Comparison of ENCODE assay signal across 28 cellular contexts in genomic region chr21:45507523-45507875, GRCh38. TPM values are rescaled to one million over a fixed set of nuclear protein-coding genes. Genes with fewer than 3 reads are reported as not detected.
A peak's percentile ranks its signal among the peaks of the same experiment; 100 is the strongest.
DNase-seq lines count a peak whose midpoint lies in the region; ATAC-seq, FAIRE-seq and TF ChIP-seq lines count a peak whose summit lies in the region.
"Had no signal": no experiment of that assay in that cellular context is flagged by ENCODE, and none has a peak within 500 bp of the region (broad histone marks: within the 10 kb centered on the region; RNA-seq: fewer than 3 reads in every experiment).

No MANE protein-coding gene starts in this region.

- H3K9ac ChIP-seq in H1 (replicated peaks in 1 of 4; ENCODE audit: extremely low read depth in 1 of 4, low read depth in 3 of 4, low read length in 3 of 4) = no peak overlapping the region

- H3K27me3 ChIP-seq in Caco-2 (replicated peaks; ENCODE audit: control insufficient read depth, insufficient read depth, low read length) (no peaks in the 10 kb centered on the region), H1 (replicated peaks in 1 of 4; ENCODE audit: control insufficient read depth in 3 of 4, extremely low read depth in 1 of 4, insufficient read depth in 3 of 4, low read length in 3 of 4) (no peaks in the 10 kb centered on the region), lower lobe of right lung (ENCODE audit: low read depth) (no peaks in the 10 kb centered on the region)
- H3K27me3 ChIP-seq: body of pancreas, heart right ventricle, stomach, tibial artery had no signal

- H2BK20ac ChIP-seq in H1 (ENCODE audit: low read length) = no peak overlapping the region

- H3K79me1 ChIP-seq in H1 (ENCODE audit: low read depth, low read length) = no peaks in the 10 kb centered on the region

- H2BK120ac ChIP-seq in H1 (replicated peaks; ENCODE audit: low read depth, low read length) = no peak overlapping the region

- no peak overlapping the region for H3K18ac ChIP-seq in H1 (ENCODE audit: extremely low read depth, low read length)

- H3K4me1 ChIP-seq in Caco-2 (peaks cover 6% of the 10 kb centered on the region; the same call in 1 of the 2 replicates), H1 (replicated peaks in 1 of 4; ENCODE audit: control insufficient read depth in 3 of 4, insufficient read depth in 4 of 4, low read length in 3 of 4) (no peaks in the 10 kb centered on the region; a peak in 1 of 7 replicates), lower lobe of right lung (no peaks in the 10 kb centered on the region)
- H3K4me1 ChIP-seq: heart right ventricle, tibial artery had no signal

- H3K27ac Mint-ChIP-seq in T-helper 1 cell treated with Interleukin-12 subunit alpha and Interleukin-12 subunit beta and Interleukin-4 antibody, amounts not matched to agents 30 μg/mL and 1 μg/mL, for 36 hours = peak overlapping the region; percentile 62
- H3K27ac Mint-ChIP-seq in Caco-2 (ENCODE audit: unreplicated experiment) (peak overlapping the region; percentile 65), progenitor cell of endocrine pancreas (peak overlapping the region; percentile 45)
- H3K27ac Mint-ChIP-seq in activated CD4-positive, alpha-beta memory T cell treated with anti-CD3 and anti-CD28 coated beads for 36 hours = no peak overlapping the region
- H3K27ac Mint-ChIP-seq: activated B cell treated with CpG ODN at 0.5 μM for 24 hours, GM23338, mesothelial cell of epicardium had no signal

- H2AK5ac ChIP-seq in H1 (ENCODE audit: low read depth, low read length) = no peak overlapping the region

- no peak for FAIRE-seq in H1 (lab: Jason Lieb, UNC)
- FAIRE-seq in urothelium cell line (lab: Jason Lieb, UNC) = no peak

- no peak overlapping the region for H3K4ac ChIP-seq in H1 (replicated peaks; ENCODE audit: insufficient read length, low read depth, low read length)

- no peak overlapping the region for H3K4me2 ChIP-seq in H1 (ENCODE audit: insufficient read depth in 1 of 2, low read depth in 2 of 2, low read length in 2 of 2)
- H3K4me2 ChIP-seq: GM23338 had no signal

- no peak for ATAC-seq in lower lobe of right lung
- ATAC-seq: body of pancreas; GM23338; heart right ventricle; naive thymus-derived CD8-positive, alpha-beta T cell had no signal

- CTCF ChIA-PET in Caco-2 (lab: Charles Lee) (no interaction called here), H1 (lab: Charles Lee; ENCODE audit: partially characterized antibody) (interaction anchor here (1.0 to 1.3 kb wide), 2 partner anchors 13 to 24 kb away, joined by 3 read pairs; no protein-coding TSS in a partner anchor)
- CTCF ChIA-PET in activated CD4-positive, alpha-beta memory T cell treated with anti-CD3 and anti-CD28 coated beads for 36 hours (lab: Charles Lee) = interaction anchor here (0.7 kb wide), 1 partner anchor 215 kb away, joined by 3 read pairs; no protein-coding TSS in a partner anchor

- no peaks in the 10 kb centered on the region; the same call in 1 of the 2 replicates for H3K36me3 ChIP-seq in Caco-2 (ENCODE audit: control insufficient read depth, insufficient read depth, low read length)
- H3K36me3 ChIP-seq in H1 (ENCODE audit: control insufficient read depth in 2 of 4, insufficient read depth in 4 of 4, low read length in 3 of 4) = peaks cover 0 to 45% (median 6%) of the 10 kb centered on the region in 4 experiments; a peak in 5 of 8 replicates
- H3K36me3 ChIP-seq in lower lobe of right lung = peaks cover 27% of the 10 kb centered on the region

- H4K20me1 ChIP-seq in H1 (replicated peaks in 1 of 2; ENCODE audit: control insufficient read depth in 1 of 2, insufficient read depth in 2 of 2, low read length in 2 of 2) = peaks cover 2 to 20% of the 10 kb centered on the region in 2 experiments

- TF ChIP-seq CTCF in Caco-2 (IDR thresholded peaks at IDR 0.05; ENCODE audit: insufficient read depth in 1 of 2, low read depth in 1 of 2, low read length in 1 of 2, severe bottlenecking in 1 of 2, unreplicated experiment in 1 of 2) (peak in 1 of 2 experiments; percentile 8), H1 (IDR thresholded peaks at IDR 0.05; ENCODE audit: control extremely low read depth in 1 of 3, insufficient read depth in 1 of 3, low read depth in 1 of 3, low read length in 3 of 3) (peak in 2 of 3 experiments; percentile 3 to 4; a peak in 1 of 4 replicates), progenitor cell of endocrine pancreas (IDR thresholded peaks at IDR 0.05; ENCODE audit: unreplicated experiment) (no peak), lower lobe of right lung (IDR thresholded peaks at IDR 0.05) (no peak)

- intact Hi-C loops in Caco-2 (cut with micrococcal nuclease; ENCODE audit: unreplicated experiment) = no loop called here
- intact Hi-C loops in activated CD4-positive, alpha-beta memory T cell treated with anti-CD3 and anti-CD28 coated beads for 36 hours (cut with micrococcal nuclease) = no loop called here
- intact Hi-C loops in lower lobe of right lung (cut with DNase I) = no loop called here

- H3K23me2 ChIP-seq in H1 (ENCODE audit: low read depth, low read length) = peaks cover 6% of the 10 kb centered on the region; the same call in 1 of the 2 replicates

- no peak overlapping the region for H2AFZ ChIP-seq in H1 (ENCODE audit: low read length)
- H2AFZ ChIP-seq: GM23338 had no signal

- H3K9me3 ChIP-seq in Caco-2 (no peaks in the 10 kb centered on the region), H1 (ENCODE audit: insufficient read depth in 2 of 2, low read depth in 1 of 2, low read length in 1 of 2) (no peaks in the 10 kb centered on the region), lower lobe of right lung (no peaks in the 10 kb centered on the region)
- H3K9me3 ChIP-seq: body of pancreas, heart right ventricle, stomach, tibial artery had no signal

- no peaks in the 10 kb centered on the region for H3K9me3 Mint-ChIP-seq in T-helper 1 cell treated with Interleukin-12 subunit alpha and Interleukin-12 subunit beta and Interleukin-4 antibody, amounts not matched to agents 30 μg/mL and 1 μg/mL, for 36 hours
- no peaks in the 10 kb centered on the region for H3K9me3 Mint-ChIP-seq in Caco-2 (ENCODE audit: unreplicated experiment)
- peaks cover 3% of the 10 kb centered on the region for H3K9me3 Mint-ChIP-seq in progenitor cell of endocrine pancreas (ENCODE audit: low read depth)
- no peaks in the 10 kb centered on the region for H3K9me3 Mint-ChIP-seq in activated CD4-positive, alpha-beta memory T cell treated with anti-CD3 and anti-CD28 coated beads for 36 hours
- H3K9me3 Mint-ChIP-seq: activated B cell treated with CpG ODN at 0.5 μM for 24 hours, GM23338 had no signal

- no peak overlapping the region for H4K8ac ChIP-seq in H1 (ENCODE audit: extremely low read depth, insufficient read depth, low read length)

- peaks cover 3% of the 10 kb centered on the region for H3K4me1 Mint-ChIP-seq in T-helper 1 cell treated with Interleukin-12 subunit alpha and Interleukin-12 subunit beta and Interleukin-4 antibody, amounts not matched to agents 30 μg/mL and 1 μg/mL, for 36 hours (ENCODE audit: low read depth)
- H3K4me1 Mint-ChIP-seq in Caco-2 (ENCODE audit: low read depth, unreplicated experiment) (peaks cover 11% of the 10 kb centered on the region), progenitor cell of endocrine pancreas (ENCODE audit: low read depth) (peaks cover 5% of the 10 kb centered on the region)
- H3K4me1 Mint-ChIP-seq in activated CD4-positive, alpha-beta memory T cell treated with anti-CD3 and anti-CD28 coated beads for 36 hours (ENCODE audit: low read depth) = no peaks in the 10 kb centered on the region
- H3K4me1 Mint-ChIP-seq: activated B cell treated with CpG ODN at 0.5 μM for 24 hours; mesothelial cell of epicardium; naive thymus-derived CD8-positive, alpha-beta T cell had no signal

- no peak overlapping the region for H3K14ac ChIP-seq in H1 (ENCODE audit: insufficient read length)

- H2BK12ac ChIP-seq in H1 (ENCODE audit: low read depth, low read length) = no peak overlapping the region

- TF ChIP-seq POLR2A in H1 (IDR thresholded peaks at IDR 0.05; ENCODE audit: control extremely low read depth in 1 of 2, low read depth in 2 of 2, low read length in 2 of 2) = no peak

- no TSS peak for BruUV-seq in Caco-2 (replicated peaks; lab: Mats Ljungman, UMichigan)

- H4K5ac ChIP-seq in H1 (ENCODE audit: insufficient read length, low read depth, low read length) = no peak overlapping the region

- POLR2A ChIA-PET in Caco-2 (lab: Charles Lee) (no interaction called here), H1 (lab: Charles Lee; ENCODE audit: partially characterized antibody) (interaction anchor here (0.9 to 1.5 kb wide), 2 partner anchors 13 to 18 kb away, joined by 3 to 6 read pairs; no protein-coding TSS in a partner anchor)
- POLR2A ChIA-PET in activated CD4-positive, alpha-beta memory T cell treated with anti-CD3 and anti-CD28 coated beads for 36 hours (lab: Charles Lee) = no interaction called here

- WGBS in H1 (ENCODE audit: extremely low coverage in 1 of 2, insufficient coverage in 1 of 2, insufficient read length in 1 of 2, insufficient replicate concordance in 2 of 2, low coverage in 1 of 2, low lambda C conversion rate in 2 of 2, missing lambda C conversion rate in 1 of 2), 2 experiments = 91% methylated on average over 9 of the region's 9 CpGs; no CpG with 5 or more reads in 1 of the 2 experiments

- no peak overlapping the region for H2BK15ac ChIP-seq in H1 (ENCODE audit: low read length)

- no peak overlapping the region for H3K4me3 ChIP-seq in Caco-2 (ENCODE audit: low read depth, low read length)
- no peak overlapping the region for H3K4me3 ChIP-seq in H1 (ENCODE audit: extremely low read depth in 1 of 4, insufficient read depth in 2 of 4, low read depth in 3 of 4, low read length in 4 of 4)
- no peak overlapping the region for H3K4me3 ChIP-seq in lower lobe of right lung
- H3K4me3 ChIP-seq: body of pancreas, GM23338, heart right ventricle, SK-N-MC, stomach, tibial artery had no signal

- TF ChIP-seq RAD21 in H1 (IDR thresholded peaks at IDR 0.05 in 1 of 2, conservative IDR thresholded peaks at IDR 0.05 in 1 of 2; ENCODE audit: low read depth in 2 of 2, low read length in 2 of 2) = no peak; a peak in 1 of 4 replicates

- H3K36me3 Mint-ChIP-seq in T-helper 1 cell treated with Interleukin-12 subunit alpha and Interleukin-12 subunit beta and Interleukin-4 antibody, amounts not matched to agents 30 μg/mL and 1 μg/mL, for 36 hours (ENCODE audit: low read depth) = no peaks in the 10 kb centered on the region
- H3K36me3 Mint-ChIP-seq in Caco-2 (ENCODE audit: insufficient read depth, unreplicated experiment) (peaks cover 81% of the 10 kb centered on the region), progenitor cell of endocrine pancreas (ENCODE audit: insufficient read depth) (peaks cover 20% of the 10 kb centered on the region)
- no peaks in the 10 kb centered on the region for H3K36me3 Mint-ChIP-seq in activated CD4-positive, alpha-beta memory T cell treated with anti-CD3 and anti-CD28 coated beads for 36 hours
- H3K36me3 Mint-ChIP-seq: naive thymus-derived CD8-positive, alpha-beta T cell had no signal

- no peak overlapping the region for H4K91ac ChIP-seq in H1 (replicated peaks; ENCODE audit: insufficient read length, low read length)

- H3K56ac ChIP-seq in H1 (replicated peaks; ENCODE audit: insufficient read length, low read depth, low read length) = no peak overlapping the region

- H3K23ac ChIP-seq in H1 (ENCODE audit: insufficient read length) = no peak overlapping the region

- H3K27me3 Mint-ChIP-seq in T-helper 1 cell treated with Interleukin-12 subunit alpha and Interleukin-12 subunit beta and Interleukin-4 antibody, amounts not matched to agents 30 μg/mL and 1 μg/mL, for 36 hours (ENCODE audit: low read depth) = no peaks in the 10 kb centered on the region
- H3K27me3 Mint-ChIP-seq in Caco-2 (ENCODE audit: insufficient read depth, unreplicated experiment) (no peaks in the 10 kb centered on the region), progenitor cell of endocrine pancreas (no peaks in the 10 kb centered on the region)
- no peaks in the 10 kb centered on the region for H3K27me3 Mint-ChIP-seq in activated CD4-positive, alpha-beta memory T cell treated with anti-CD3 and anti-CD28 coated beads for 36 hours
- H3K27me3 Mint-ChIP-seq: activated B cell treated with CpG ODN at 0.5 μM for 24 hours; naive thymus-derived CD8-positive, alpha-beta T cell had no signal

- TF ChIP-seq EP300 in H1 (IDR thresholded peaks at IDR 0.05; ENCODE audit: borderline replicate concordance in 1 of 2, low read depth in 2 of 2, low read length in 2 of 2) = no peak

- no peak overlapping the region for H2BK5ac ChIP-seq in H1 (ENCODE audit: low read depth, low read length)

- H3K27ac ChIP-seq in H1 (ENCODE audit: low read depth, low read length) (no peak overlapping the region), lower lobe of right lung (no peak overlapping the region)
- H3K27ac ChIP-seq: body of pancreas, heart right ventricle, SK-N-MC, tibial artery had no signal

- no peaks in the 10 kb centered on the region for H3K79me2 ChIP-seq in H1 (ENCODE audit: control insufficient read depth in 1 of 2, insufficient read depth in 2 of 2, low read length in 2 of 2)

- DNase-seq in T-helper 1 cell = no peak
- peak in 1 of 2 experiments; percentile 32 for DNase-seq in Caco-2
- no peak for DNase-seq in H1 (ENCODE audit: low read depth in 1 of 2, low spot score in 2 of 2)
- no peak for DNase-seq in progenitor cell of endocrine pancreas (ENCODE audit: low spot score, unreplicated experiment)
- no peak for DNase-seq in urothelium cell line (ENCODE audit: low spot score)
- DNase-seq in activated CD4-positive, alpha-beta memory T cell treated with anti-CD3 and anti-CD28 coated beads for 36 hours = no peak
- DNase-seq in lower lobe of right lung = no peak
- DNase-seq: 8988T; activated B cell treated with CpG ODN at 0.5 μM for 24 hours; activated CD4-positive, alpha-beta T cell treated with anti-CD3 and anti-CD28 coated beads, Interleukin-2, amount 50 U/mL, for 4 hours; activated effector memory CD4-positive, alpha-beta T cell treated with anti-CD3 and anti-CD28 coated beads, Interleukin-2, amount 50 U/mL, for 16 hours; AML-193; DMS79; effector CD8-positive, alpha-beta T cell; erythroblast; NCI-H1092 treated with DMSO at 0.1 percent for 48 hours; NCI-H187 treated with DMSO at 0.1 percent for 48 hours; NCI-H526 treated with DMSO at 0.1 percent for 48 hours; stomach; T1000 had no signal

- H3K4me3 Mint-ChIP-seq in T-helper 1 cell treated with Interleukin-12 subunit alpha and Interleukin-12 subunit beta and Interleukin-4 antibody, amounts not matched to agents 30 μg/mL and 1 μg/mL, for 36 hours = no peak overlapping the region
- H3K4me3 Mint-ChIP-seq in Caco-2 (ENCODE audit: unreplicated experiment) = no peak overlapping the region
- H3K4me3 Mint-ChIP-seq in progenitor cell of endocrine pancreas (ENCODE audit: low read depth) = no peak overlapping the region
- no peak overlapping the region for H3K4me3 Mint-ChIP-seq in activated CD4-positive, alpha-beta memory T cell treated with anti-CD3 and anti-CD28 coated beads for 36 hours
- H3K4me3 Mint-ChIP-seq: activated B cell treated with CpG ODN at 0.5 μM for 24 hours; GM23338; mesothelial cell of epicardium; naive thymus-derived CD8-positive, alpha-beta T cell had no signal

RNA-seq across cellular contexts. Expression of gene SLC19A1, which starts 34.7 kb away (rescaled TPM):
- total RNA-seq in Caco-2 (2022) (45.4 and 47.3 TPM in 2 replicates), progenitor cell of endocrine pancreas (25.6 and 28.5 TPM in 2 replicates), lower lobe of right lung (50.7 TPM)
- total RNA-seq in H1 (2021; fragmentation: NEBNext Ultra II Directional; extraction: Animal tissue kit (Norgen Biotek cat#: 25700)) = 31.6 and 33.5 TPM in 2 replicates
- polyA plus RNA-seq in H1 (2011; rRNA removed) = 43.8 and 48.3 TPM in 2 replicates
- 22.7 TPM for polyA plus RNA-seq in H1 (2011; cell fraction: cytosol; rRNA removed)
- 47.4 TPM for polyA plus RNA-seq in H1 (2011; cell fraction: nucleus; rRNA removed)
- polyA plus RNA-seq in H1 (2012, experiment 1 of 2) = 47.5 to 77.8 TPM (median 65.6 TPM) in 4 replicates
- 70.7 TPM for polyA plus RNA-seq in H1 (2012, experiment 2 of 2)
- 40.9 TPM for polyA plus RNA-seq in H1 (2013, experiment 1 of 2)
- polyA plus RNA-seq in H1 (2013, experiment 2 of 2) = 42.0 TPM
- 12.0 and 29.3 TPM in 2 replicates for polyA minus RNA-seq in H1 (2011; rRNA and poly(A)+ RNA removed)
- 17.7 TPM for polyA minus RNA-seq in H1 (2011; cell fraction: cytosol; rRNA and poly(A)+ RNA removed)
- 18.7 TPM for polyA minus RNA-seq in H1 (2011; cell fraction: nucleus; rRNA and poly(A)+ RNA removed)
- 10 to 100 TPM; 29.2 to 30.3 TPM for total RNA-seq in activated CD4-positive, alpha-beta memory T cell treated with anti-CD3 and anti-CD28 coated beads for 36 hours

Comparison
In these comparisons a context has a peak if more than half of its experiments do, and no peak if none do; other contexts are left out.
1. CTCF ChIP-seq: peak in H1 (2 of 3); none in progenitor cell of endocrine pancreas (single experiment) and lower lobe of right lung (single experiment).